In genomic region chr2:174486614-174487535, GRCh38 we compare ENCODE assay signal across 8 cellular contexts. TPM values are rescaled to one million over a fixed set of nuclear protein-coding genes. Genes with fewer than 3 reads are reported as not detected.
A peak's percentile ranks its signal among the peaks of the same experiment; 100 is the strongest.
DNase-seq lines count a peak whose midpoint lies in the region; ATAC-seq and TF ChIP-seq lines count a peak whose summit lies in the region.

Gene GPR155 (minus strand): TSS chr2:174487029. CDS start chr2:174481956, 5,073 bp downstream.

- H3K27ac Mint-ChIP-seq in CD14-positive monocyte = peak within 1 kb of the TSS; percentile 89 to 97 (median 93)

- peaks cover 3 to 21% (median 14%) of the 10 kb centered on the region in 3 donors for H3K27me3 Mint-ChIP-seq in CD14-positive monocyte (ENCODE audit: low read depth in 3 of 3)

- ATAC-seq in GM19372 (IDR thresholded peaks at IDR 0.05; ENCODE audit: low read depth, unreplicated experiment) = peak; percentile 83
- peak; percentile 96 for ATAC-seq in HG03521 (IDR thresholded peaks at IDR 0.05; ENCODE audit: unreplicated experiment)

- no peak for TF ChIP-seq CTCF in CD14-positive monocyte (IDR thresholded peaks at IDR 0.05)
- no peak for TF ChIP-seq CTCF in liver (IDR thresholded peaks at IDR 0.05; ENCODE audit: low read depth, low read length, missing input control)

- H3K36me3 Mint-ChIP-seq in CD14-positive monocyte = peaks cover 3 to 13% of the 10 kb centered on the region in 2 donors

- H3K4me3 Mint-ChIP-seq in CD14-positive monocyte = peak within 1 kb of the TSS; percentile 97 to 100

- H3K9ac ChIP-seq in liver (ENCODE audit: low read depth in 1 of 2, low read length in 2 of 2) = peak within 1 kb of the TSS; percentile 79

- H3K9me3 Mint-ChIP-seq in CD14-positive monocyte = peaks cover 0 to 3% (median 0%) of the 10 kb centered on the region in 7 donors

- H3K9me3 ChIP-seq in liver (ENCODE audit: control insufficient read depth in 4 of 4, low read length in 3 of 4) = no peaks in the 10 kb centered on the region

- H3K27me3 ChIP-seq in liver (ENCODE audit: control insufficient read depth in 4 of 4, insufficient read depth in 4 of 4, low read length in 3 of 4) = no peaks in the 10 kb centered on the region

- peak within 1 kb of the TSS; percentile 67 to 88 (median 85) for H3K4me3 ChIP-seq in liver (ENCODE audit: low read depth in 1 of 3, low read length in 3 of 3)

- DNase-seq in CD14-positive monocyte (ENCODE audit: low spot score) = peak; percentile 97
- peak; percentile 91 for DNase-seq in NCI-H748 treated with DMSO at 0.1 percent for 48 hours (lab: John Stamatoyannopoulos, UW)
- peak; percentile 91 to 98 for DNase-seq in activated CD4-positive, alpha-beta T cell treated with anti-CD3 and anti-CD28 coated beads, Interleukin-2, amount 50 U/mL, for 24 hours (ENCODE audit: low read depth in 1 of 2, low spot score in 1 of 2)
- peak; percentile 99 for DNase-seq in dermis blood vessel endothelial cell
- DNase-seq in stimulated activated CD4-positive, alpha-beta T cell treated with anti-CD3 and anti-CD28 coated beads, Interleukin-4, amount 100 ng/mL, for 1 hour = peak; percentile 99

- peak in 1 of 2 donors; percentile 20 for TF ChIP-seq RAD21 in liver (IDR thresholded peaks at IDR 0.05)

- H3K4me1 ChIP-seq in liver (ENCODE audit: control insufficient read depth in 4 of 4, insufficient read depth in 4 of 4, low read length in 3 of 4) = peaks cover 2 to 12% (median 6%) of the 10 kb centered on the region in 4 donors

- H3K4me1 Mint-ChIP-seq in CD14-positive monocyte = peaks cover 26% of the 10 kb centered on the region

- intact Hi-C loops in CD14-positive monocyte (cut with micrococcal nuclease) = loop anchor here (5.0 to 10.0 kb wide), 2 partner anchors 35 to 198 kb away; no protein-coding TSS in a partner anchor

- H3K36me3 ChIP-seq in liver (ENCODE audit: control insufficient read depth in 4 of 4, insufficient read depth in 3 of 4, low read depth in 1 of 4, low read length in 3 of 4) = no peaks in the 10 kb centered on the region

- H3K27ac ChIP-seq in liver (ENCODE audit: low read depth in 1 of 2, low read length in 2 of 2) = peak within 1 kb of the TSS; percentile 83 to 85

- under 1% methylated on average over 72 of the region's 72 CpGs for WGBS in liver

TF ChIP-seq in liver, 16 proteins besides CTCF, POLR2A, EP300 and RAD21:
- TF ChIP-seq RXRA (IDR thresholded peaks at IDR 0.05) = peak in 1 of 2 donors; percentile 31
- peak; percentile 66 to 88 for TF ChIP-seq GABPA (IDR thresholded peaks at IDR 0.05 in 1 of 2, conservative IDR thresholded peaks at IDR 0.05 in 1 of 2)
- TF ChIP-seq ZBTB33 (IDR thresholded peaks at IDR 0.05) = no peak
- no peak for TF ChIP-seq NR2F2 (IDR thresholded peaks at IDR 0.05)
- TF ChIP-seq SP1 (IDR thresholded peaks at IDR 0.05) = peak; percentile 68
- peak; percentile 97 for TF ChIP-seq YY1 (IDR thresholded peaks at IDR 0.05)
- no peak for TF ChIP-seq MAX (IDR thresholded peaks at IDR 0.05)
- TF ChIP-seq HNF4A (conservative IDR thresholded peaks at IDR 0.05) = peak; percentile 19 to 34
- TF ChIP-seq REST (IDR thresholded peaks at IDR 0.05) = peak; percentile 71

RNA-seq across cellular contexts. Expression of gene GPR155, which starts in this region (rescaled TPM):
- polyA plus RNA-seq in CD14-positive monocyte (1 to 10 TPM; 3.4 to 7.0 TPM), liver (1 to 10 TPM; 3.1 to 5.0 TPM)
- total RNA-seq in dermis blood vessel endothelial cell (0.93 and 1.0 TPM in 2 replicates), liver (1 to 10 TPM; 3.9 to 9.4 TPM)

Comparison
In these comparisons a context has a peak if more than half of its experiments do, and no peak if none do; other contexts are left out.
1. Peak in every context shown above with its lines: DNase-seq, ATAC-seq, H3K4me3 ChIP-seq and H3K27ac ChIP-seq.